In the genomic region with DNA sequence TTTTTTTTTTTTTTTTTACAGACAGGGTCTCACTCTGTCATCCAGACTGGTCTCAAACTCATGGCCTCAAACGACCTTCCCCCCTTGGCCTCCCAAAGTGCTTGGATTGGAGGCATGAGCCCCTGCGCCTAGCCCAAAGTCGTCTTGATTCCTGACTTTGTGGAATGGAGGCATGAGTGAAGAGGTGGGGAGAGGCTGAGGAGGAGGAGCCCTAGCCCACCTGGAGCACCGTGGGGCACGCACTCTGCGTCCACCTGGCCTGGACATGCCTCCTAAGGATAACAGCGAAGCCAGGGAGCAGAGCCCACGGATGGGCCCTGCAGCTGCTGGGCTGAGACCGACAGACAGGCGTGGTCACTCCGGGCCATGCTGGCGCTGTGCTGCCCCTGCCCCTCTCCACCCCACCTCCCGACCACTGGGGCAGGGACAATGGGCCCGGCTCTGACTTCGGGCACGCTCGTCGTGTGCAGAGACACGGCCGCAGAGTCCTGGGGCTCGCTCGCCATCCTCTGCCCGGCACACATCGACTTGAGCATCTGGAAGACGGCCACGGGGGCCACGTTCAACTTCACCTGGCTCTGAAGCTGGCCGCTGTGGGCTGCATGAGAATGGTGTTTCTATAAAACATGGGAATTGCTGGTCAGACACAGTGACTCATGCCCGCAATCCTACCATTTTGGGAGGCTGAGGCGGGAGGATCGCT, we compare ENCODE assay signal across 23 cellular contexts. TPM values are rescaled to one million over a fixed set of nuclear protein-coding genes. Genes with fewer than 3 reads are reported as not detected.
"Had no signal": no experiment of that assay in that cellular context is flagged by ENCODE, and none has a peak within 500 bp of the region (broad histone marks: within the 10 kb centered on the region; RNA-seq: fewer than 3 reads in every experiment).

No MANE protein-coding gene starts in this region.

- H3K27me3 ChIP-seq: MG63 had no signal

- H3K9ac ChIP-seq: SK-N-SH had no signal

- H3K36me3 ChIP-seq: MG63, SJSA1 had no signal

- H3K9me3 ChIP-seq: MG63, SJSA1, SK-N-SH had no signal

- DNase-seq: Karpas-422, KG1, MG63, NCI-H1092, NCI-H1105 treated with DMSO at 0.1 percent for 48 hours, NCI-H1417 treated with DMSO at 0.1 percent for 48 hours, NCI-H146, NCI-H1694 treated with DMSO at 0.1 percent for 48 hours, NCI-H1930, NCI-H2081, NCI-H2107, NCI-H226, NCI-H446, NCI-H510A, NCI-H524 treated with DMSO at 0.1 percent for 48 hours, NCI-H69, NCI-H774, Right ventricle myocardium superior, RPMI8226, SIG-M5, SK-N-SH had no signal

- H3K4me2 ChIP-seq: SK-N-SH had no signal

- H3K4me3 ChIP-seq: MG63, SJSA1 had no signal

- H3K4me1 ChIP-seq: SJSA1 had no signal

- H3K27ac ChIP-seq: SJSA1 had no signal

RNA-seq across cellular contexts. Expression of gene LRRC74B, which starts 34.8 kb away (rescaled TPM):
- total RNA-seq: HT-29, Right ventricle myocardium superior, SJSA1 had no signal

RNA-seq across cellular contexts. Expression of gene SLC7A4, which starts 48.2 kb away (rescaled TPM):
- total RNA-seq: HT-29, SJSA1 had no signal
